29 cellular contexts compared by ENCODE assay signal in the genomic region with DNA sequence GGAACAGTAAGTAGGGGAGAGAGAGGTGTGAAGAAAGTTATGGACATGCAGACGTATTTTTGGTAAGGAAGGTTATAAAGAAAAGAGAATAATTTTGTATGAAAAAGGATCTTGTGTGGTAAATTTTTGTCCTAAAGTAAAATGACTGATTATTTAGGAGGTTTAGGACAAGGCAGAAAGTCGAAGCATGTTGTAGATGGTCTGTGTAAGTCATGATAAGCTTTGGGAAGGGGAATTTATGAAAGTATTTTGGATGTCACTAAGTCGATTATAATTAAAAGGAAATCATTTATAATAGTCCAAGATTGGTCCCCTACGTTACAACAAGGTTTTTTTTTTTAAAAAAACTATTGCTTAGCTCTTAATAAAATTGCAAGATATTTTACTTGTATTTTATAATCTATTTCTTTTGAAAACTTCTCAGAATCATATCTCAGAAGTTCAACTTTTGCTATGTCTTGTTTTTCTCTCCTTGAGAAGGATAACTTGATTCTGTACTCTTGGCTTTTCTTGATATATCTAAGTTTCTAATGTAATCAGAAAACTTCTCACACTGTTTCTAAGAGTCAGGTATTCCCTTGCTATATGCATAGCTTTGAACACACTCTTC. TPM values are rescaled to one million over a fixed set of nuclear protein-coding genes. Genes with fewer than 3 reads are reported as not detected.
A peak's percentile ranks its signal among the peaks of the same experiment; 100 is the strongest.
DNase-seq lines count a peak whose midpoint lies in the region; TF ChIP-seq lines count a peak whose summit lies in the region.
"Had no signal": no experiment of that assay in that cellular context is flagged by ENCODE, and none has a peak within 500 bp of the region (broad histone marks: within the 10 kb centered on the region; RNA-seq: fewer than 3 reads in every experiment).

No MANE protein-coding gene starts in this region.

- H3K36me3 ChIP-seq in mesenchymal stem cell (ENCODE audit: control insufficient read depth in 1 of 2, insufficient read depth in 2 of 2, low read depth in 1 of 2, low read length in 2 of 2) (no peaks in the 10 kb centered on the region), uterus (no peaks in the 10 kb centered on the region)
- H3K36me3 ChIP-seq: adrenal gland, colonic mucosa, vagina had no signal

- no peak overlapping the region for H2BK12ac ChIP-seq in mesenchymal stem cell (ENCODE audit: low read length in 2 of 2)

- no peak overlapping the region for H2AFZ ChIP-seq in mesenchymal stem cell (ENCODE audit: low read depth, low read length)

- H3K14ac ChIP-seq in mesenchymal stem cell (ENCODE audit: low read length in 2 of 2), result no peak overlapping the region

- no peak overlapping the region for H2BK5ac ChIP-seq in mesenchymal stem cell (ENCODE audit: low read depth, low read length, poor library complexity, severe bottlenecking)

- no peak overlapping the region for H3K18ac ChIP-seq in mesenchymal stem cell (ENCODE audit: low read depth in 1 of 2, low read length in 2 of 2)

- H3K9me3 ChIP-seq in mesenchymal stem cell (ENCODE audit: control insufficient read depth, low read length) (peaks cover 29% of the 10 kb centered on the region), uterus (no peaks in the 10 kb centered on the region)
- H3K9me3 ChIP-seq: colonic mucosa, testis, vagina had no signal

- H3K27ac ChIP-seq in mesenchymal stem cell (ENCODE audit: low read length, poor library complexity, severe bottlenecking), result no peak overlapping the region
- no peak overlapping the region for H3K27ac ChIP-seq in uterus
- H3K27ac ChIP-seq: adrenal gland, colonic mucosa, RWPE1, SK-N-MC, testis, vagina had no signal

- no peak overlapping the region for H3K9ac ChIP-seq in mesenchymal stem cell (ENCODE audit: low read length)

- H3K4me2 ChIP-seq in mesenchymal stem cell (ENCODE audit: low read length, poor library complexity, severe bottlenecking), result no peak overlapping the region

- H4K8ac ChIP-seq in mesenchymal stem cell (ENCODE audit: low read length), result no peak overlapping the region

- H3K23ac ChIP-seq in mesenchymal stem cell (ENCODE audit: low read length in 2 of 2), result no peak overlapping the region

- H3K4me1 ChIP-seq in mesenchymal stem cell (ENCODE audit: control insufficient read depth, insufficient read depth, low read depth, low read length), result peaks cover 8% of the 10 kb centered on the region
- H3K4me1 ChIP-seq in uterus, result no peaks in the 10 kb centered on the region
- H3K4me1 ChIP-seq: colonic mucosa, testis, vagina had no signal

- DNase-seq in NCI-H2227 (lab: John Stamatoyannopoulos, UW; ENCODE audit: unreplicated experiment), result peak; percentile 22
- DNase-seq in NCI-H2227 treated with DMSO at 0.1 percent for 48 hours (lab: John Stamatoyannopoulos, UW), result no peak
- DNase-seq in HuH-7 (ENCODE audit: low spot score), result peak; percentile 48
- peak; percentile 26 for DNase-seq in RPMI7951 (ENCODE audit: low read depth)
- peak; percentile 23 for DNase-seq in mesenchymal stem cell
- DNase-seq in uterus, result no peak
- DNase-seq in NCI-H2107 (lab: John Stamatoyannopoulos, UW), result no peak
- DNase-seq in activated CD4-positive, alpha-beta T cell treated with anti-CD3 and anti-CD28 coated beads for 4 hours, result no peak
- DNase-seq: activated naive CD4-positive, alpha-beta T cell treated with Interleukin-2 at 50 U/mL for 16 hours; activated T-cell treated with anti-CD3 and anti-CD28 coated beads, Interleukin-2, amount 50 U/mL, for 24 hours; adrenal gland; colonic mucosa; islet precursor cell; NCI-H1105 treated with DMSO at 0.1 percent for 48 hours; NCI-H2081 treated with DMSO at 0.1 percent for 48 hours; NCI-H524 treated with DMSO at 0.1 percent for 48 hours; stimulated activated naive CD4-positive, alpha-beta T cell treated with Interleukin-2 at 50 U/mL for 16 hours; testis had no signal

- intact Hi-C loops in uterus (cut with DNase I; ENCODE audit: low total_unique reads), result no loop called here

- no peak overlapping the region for H2AK5ac ChIP-seq in mesenchymal stem cell (ENCODE audit: low read length, severe bottlenecking)

- no peak for TF ChIP-seq POLR2A in uterus (IDR thresholded peaks at IDR 0.05)

- H3K4me3 ChIP-seq in mesenchymal stem cell (ENCODE audit: insufficient read depth in 1 of 2, low read depth in 1 of 2, low read length in 2 of 2), result no peak overlapping the region
- no peak overlapping the region for H3K4me3 ChIP-seq in uterus
- H3K4me3 ChIP-seq: adrenal gland, colonic mucosa, SK-N-MC, testis, vagina had no signal

- H2BK120ac ChIP-seq in mesenchymal stem cell (ENCODE audit: low read depth, low read length), result no peak overlapping the region

- no peaks in the 10 kb centered on the region for H3K79me1 ChIP-seq in mesenchymal stem cell (replicated peaks; ENCODE audit: low read length, poor library complexity, severe bottlenecking)

- no peak overlapping the region for H3K4ac ChIP-seq in mesenchymal stem cell (ENCODE audit: low read depth in 1 of 2, low read length in 2 of 2)

- no peak overlapping the region for H4K91ac ChIP-seq in mesenchymal stem cell (ENCODE audit: low read length)

- TF ChIP-seq CTCF in uterus (IDR thresholded peaks at IDR 0.05), result no peak

- 5% methylated on average over 2 of the region's 4 CpGs for WGBS in mesenchymal stem cell

- no peak overlapping the region for H2BK15ac ChIP-seq in mesenchymal stem cell (ENCODE audit: low read depth, poor library complexity, severe bottlenecking)

- H3K27me3 ChIP-seq in mesenchymal stem cell (ENCODE audit: control insufficient read depth in 1 of 2, insufficient read depth in 1 of 2, low read length in 2 of 2) (peaks cover 0 to 3% of the 10 kb centered on the region in 2 experiments), uterus (no peaks in the 10 kb centered on the region)
- H3K27me3 ChIP-seq: adrenal gland, colonic mucosa, testis, vagina had no signal

RNA-seq across cellular contexts. Expression of a gene that starts 10.9 kb away (rescaled TPM):
- total RNA-seq in RPMI7951 (2014; rRNA removed; shearing (Covaris generic)), result not detected in 2 replicates
- polyA plus RNA-seq in mesenchymal stem cell (2013, experiment 1 of 2), result not detected
- polyA plus RNA-seq in mesenchymal stem cell (2013, experiment 2 of 2), result not detected
- total RNA-seq in uterus, result not detected
- total RNA-seq: A673; activated CD8-positive, alpha-beta memory T cell treated with anti-CD3 and anti-CD28 coated beads for 36 hours; adrenal gland; bronchial epithelial cell; colonic mucosa; HT1080; lower leg skin; sciatic nerve; testis; vagina had no signal
- polyA plus RNA-seq: adrenal gland, BJ, neural cell had no signal

RNA-seq across cellular contexts. Expression of a gene that starts 26.2 kb away (rescaled TPM):
- 71.7 and 84.9 TPM in 2 replicates for total RNA-seq in RPMI7951 (2014; rRNA removed; shearing (Covaris generic))
- polyA plus RNA-seq in mesenchymal stem cell (2013, experiment 1 of 2), result 40.4 TPM
- 38.7 TPM for polyA plus RNA-seq in mesenchymal stem cell (2013, experiment 2 of 2)
- 10 to 100 TPM in 1 of 4 donors, 1 to 10 TPM in 3; 2.1 to 28.7 (median 6.9) TPM for total RNA-seq in uterus

RNA-seq across cellular contexts. Expression of a gene that starts 29.0 kb away (rescaled TPM):
- total RNA-seq in RPMI7951 (2014; rRNA removed; shearing (Covaris generic)), result 16.2 and 44.0 TPM in 2 replicates
- polyA plus RNA-seq in mesenchymal stem cell (2013, experiment 1 of 2), result 37.9 TPM
- 33.5 TPM for polyA plus RNA-seq in mesenchymal stem cell (2013, experiment 2 of 2)
- total RNA-seq in uterus, result 10 to 100 TPM in 3 of 4 donors, 1 to 10 TPM in 1; 7.9 to 89.7 (median 15.2) TPM

RNA-seq across cellular contexts. Expression of a gene that starts 49.4 kb away (rescaled TPM):
- total RNA-seq in RPMI7951 (2014; rRNA removed; shearing (Covaris generic)), result 1,090 and 1,270 TPM in 2 replicates
- polyA plus RNA-seq in mesenchymal stem cell (2013, experiment 1 of 2), result 535 TPM
- polyA plus RNA-seq in mesenchymal stem cell (2013, experiment 2 of 2), result 543 TPM
- total RNA-seq in uterus, result 100 to 1,000 TPM; 410 to 885 (median 651) TPM

RNA-seq across cellular contexts. Expression of a gene that starts 51.3 kb away (rescaled TPM):
- total RNA-seq in RPMI7951 (2014; rRNA removed; shearing (Covaris generic)), result 106 and 114 TPM in 2 replicates
- 36.9 TPM for polyA plus RNA-seq in mesenchymal stem cell (2013, experiment 1 of 2)
- 37.6 TPM for polyA plus RNA-seq in mesenchymal stem cell (2013, experiment 2 of 2)
- 100 to 1,000 TPM in 1 of 4 donors, 10 to 100 TPM in 3; 52.9 to 131 (median 85.5) TPM for total RNA-seq in uterus

Comparison
In these comparisons a context has a peak if more than half of its experiments do, and no peak if none do; other contexts are left out.
1. DNase-seq: peak in NCI-H2227 (single experiment), HuH-7 (single experiment), RPMI7951 (single experiment) and mesenchymal stem cell (single experiment); none in NCI-H2227 treated with DMSO at 0.1 percent for 48 hours (single experiment), uterus (0 of 2), NCI-H2107 (single experiment) and activated CD4-positive, alpha-beta T cell treated with anti-CD3 and anti-CD28 coated beads for 4 hours (0 of 2).